Comparison of ENCODE assay signal across 31 cellular contexts in the genomic region with DNA sequence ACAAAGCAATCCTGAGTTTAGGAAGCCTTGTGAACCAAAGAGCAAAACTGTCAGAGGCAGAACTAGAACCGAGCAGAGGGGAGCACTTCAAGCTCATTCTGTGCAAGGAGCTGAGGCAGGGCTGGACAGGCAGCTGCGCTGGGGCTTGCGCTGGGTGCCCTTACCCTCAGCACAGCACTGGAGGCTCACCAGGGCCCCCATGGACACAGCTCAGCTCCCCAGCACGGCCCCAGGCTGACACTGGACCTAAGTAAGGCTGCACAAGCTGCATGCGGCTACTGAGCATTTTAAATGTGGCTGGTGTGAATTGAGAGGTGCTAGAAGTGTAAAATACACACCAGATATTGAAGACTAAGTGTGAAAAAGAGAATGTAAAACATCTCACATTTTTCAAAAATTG. TPM values are rescaled to one million over a fixed set of nuclear protein-coding genes. Genes with fewer than 3 reads are reported as not detected.
"Had no signal": no experiment of that assay in that cellular context is flagged by ENCODE, and none has a peak within 500 bp of the region (broad histone marks: within the 10 kb centered on the region; RNA-seq: fewer than 3 reads in every experiment).

No MANE protein-coding gene starts in this region.

- H3K9me3 Mint-ChIP-seq: nephron; stimulated activated memory B cell treated with anti-CD40 and anti-IgM and Interleukin-4, amounts not matched to agents 10 μg/mL and 1 μg/mL and 100 μg/mL, for 72 hours; stimulated activated naive CD8-positive, alpha-beta T cell treated with anti-CD3 and anti-CD28 coated beads, Interleukin-15, amount 100 ng/mL, for 72 hours; T-helper 2 cell treated with Interferon-gamma antibody and Interleukin-4, amounts not matched to agents 5 μg/mL and 100 μg/mL, for 36 hours had no signal

- H3K27ac Mint-ChIP-seq: activated CD4-positive, alpha-beta T cell treated with anti-CD3 and anti-CD28 coated beads for 36 hours; nephron; stimulated activated memory B cell treated with anti-CD40 and anti-IgM and Interleukin-4, amounts not matched to agents 10 μg/mL and 1 μg/mL and 100 μg/mL, for 72 hours; T-helper 2 cell treated with Interferon-gamma antibody and Interleukin-4, amounts not matched to agents 5 μg/mL and 100 μg/mL, for 36 hours had no signal

- DNase-seq: activated CD4-positive, alpha-beta T cell treated with anti-CD3 and anti-CD28 coated beads for 36 hours; activated CD4-positive, alpha-beta T cell treated with anti-CD3 and anti-CD28 coated beads, Interleukin-2, amount 50 U/mL, for 48 hours; activated CD4-positive, CD25-positive, alpha-beta regulatory T cell; activated CD8-positive, alpha-beta memory T cell treated with anti-CD3 and anti-CD28 coated beads for 24 hours; activated gamma-delta T cell treated with Interleukin-2 at 50 U/mL for 16 hours; amniotic stem cell; caudate nucleus; head of caudate nucleus; hippocampal formation; kidney glomerular epithelial cell; mesendoderm; nucleus accumbens; pancreas; retina; sigmoid colon; small intestine; stimulated activated CD4-positive, alpha-beta T cell treated with anti-CD3 and anti-CD28 coated beads, Interleukin-4, amount 100 ng/mL, for 24 hours; stimulated activated naive CD8-positive, alpha-beta T cell treated with anti-CD3 and anti-CD28 coated beads, Interleukin-15, amount 100 ng/mL, for 72 hours; T-helper 1 cell; tibial artery had no signal

- H3K27me3 Mint-ChIP-seq: activated CD4-positive, alpha-beta T cell treated with anti-CD3 and anti-CD28 coated beads for 36 hours; stimulated activated memory B cell treated with anti-CD40 and anti-IgM and Interleukin-4, amounts not matched to agents 10 μg/mL and 1 μg/mL and 100 μg/mL, for 72 hours; stimulated activated naive CD8-positive, alpha-beta T cell treated with anti-CD3 and anti-CD28 coated beads, Interleukin-15, amount 100 ng/mL, for 72 hours had no signal

- H3K27ac ChIP-seq: gastroesophageal sphincter, pancreas, prostate gland, sigmoid colon, tibial artery had no signal

- H3K4me3 ChIP-seq: gastroesophageal sphincter, lung, pancreas, prostate gland, sigmoid colon, tibial artery had no signal

- H3K4me1 Mint-ChIP-seq: nephron had no signal

- H3K9me3 ChIP-seq: gastroesophageal sphincter, pancreas, prostate gland, sigmoid colon, tibial artery had no signal

- H3K4me1 ChIP-seq: prostate gland had no signal

- H3K4me3 Mint-ChIP-seq: activated CD4-positive, alpha-beta T cell treated with anti-CD3 and anti-CD28 coated beads for 36 hours; nephron; stimulated activated memory B cell treated with anti-CD40 and anti-IgM and Interleukin-4, amounts not matched to agents 10 μg/mL and 1 μg/mL and 100 μg/mL, for 72 hours; stimulated activated naive CD8-positive, alpha-beta T cell treated with anti-CD3 and anti-CD28 coated beads, Interleukin-15, amount 100 ng/mL, for 72 hours; T-helper 2 cell treated with Interferon-gamma antibody and Interleukin-4, amounts not matched to agents 5 μg/mL and 100 μg/mL, for 36 hours had no signal

- H3K27me3 ChIP-seq: gastroesophageal sphincter, pancreas, sigmoid colon, tibial artery had no signal

- ATAC-seq: activated CD4-positive, alpha-beta T cell treated with anti-CD3 and anti-CD28 coated beads for 36 hours; gastroesophageal sphincter; left lobe of liver; pancreas; stimulated activated memory B cell treated with anti-CD40 and anti-IgM and Interleukin-4, amounts not matched to agents 10 μg/mL and 1 μg/mL and 100 μg/mL, for 72 hours; stimulated activated naive CD8-positive, alpha-beta T cell treated with anti-CD3 and anti-CD28 coated beads, Interleukin-15, amount 100 ng/mL, for 72 hours had no signal

RNA-seq across cellular contexts. Expression of a gene that starts 28.8 kb away (rescaled TPM):
- total RNA-seq: activated CD4-positive, alpha-beta T cell treated with anti-CD3 and anti-CD28 coated beads for 36 hours; endothelial cell of umbilical vein; fibroblast of lung; fibroblast of villous mesenchyme; sigmoid colon; SK-MEL-5 had no signal
- polyA plus RNA-seq: endothelial cell of umbilical vein, fibroblast of lung had no signal
